Comparison of ENCODE assay signal across 19 cellular contexts in the genomic region with DNA sequence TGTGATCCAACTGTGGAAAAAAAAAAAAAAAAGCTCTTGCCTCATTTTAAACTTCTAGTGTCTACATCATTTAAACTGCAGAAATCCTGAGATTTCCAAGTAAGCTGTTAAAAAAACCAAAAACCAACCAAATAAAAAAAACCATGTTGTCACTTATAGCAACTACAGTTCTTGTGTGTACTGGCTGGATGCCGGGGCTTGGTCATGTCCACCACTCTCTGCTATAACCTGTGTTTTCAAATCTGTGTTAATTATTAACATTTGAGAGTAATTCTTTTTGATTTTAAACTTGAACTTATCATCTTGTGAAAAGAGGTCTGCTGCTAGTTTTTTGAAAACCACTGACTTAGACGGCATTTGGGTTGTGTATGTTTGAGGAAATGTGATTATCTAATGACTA. TPM values are rescaled to one million over a fixed set of nuclear protein-coding genes. Genes with fewer than 3 reads are reported as not detected.
DNase-seq lines count a peak whose midpoint lies in the region; ATAC-seq, FAIRE-seq and TF ChIP-seq lines count a peak whose summit lies in the region.
"Had no signal": no experiment of that assay in that cellular context is flagged by ENCODE, and none has a peak within 500 bp of the region (broad histone marks: within the 10 kb centered on the region; RNA-seq: fewer than 3 reads in every experiment).

No MANE protein-coding gene starts in this region.

- ATAC-seq in left lung: peak; percentile 20
- no peak for ATAC-seq in gastrocnemius medialis
- ATAC-seq: A549 had no signal

- H3K36me3 ChIP-seq in Caco-2 (ENCODE audit: control insufficient read depth, insufficient read depth, low read length) (no peaks in the 10 kb centered on the region; the same call in none of the 2 replicates), left lung (peaks cover 0 to 29% of the 10 kb centered on the region in 2 donors), gastrocnemius medialis (peaks cover 0 to 6% of the 10 kb centered on the region in 2 donors), adrenal gland (replicated peaks in 1 of 2) (peaks cover 0 to 57% of the 10 kb centered on the region in 2 donors)

- H3K4me1 ChIP-seq in Caco-2 (no peaks in the 10 kb centered on the region), left lung (peaks cover 0 to 7% of the 10 kb centered on the region in 2 donors), gastrocnemius medialis (peaks cover 21 to 22% of the 10 kb centered on the region in 2 donors), adrenal gland (replicated peaks in 1 of 2) (no peaks in the 10 kb centered on the region)
- H3K4me1 ChIP-seq: A549, BE2C had no signal

- no peak for TF ChIP-seq CTCF in Caco-2 (IDR thresholded peaks at IDR 0.05; ENCODE audit: insufficient read depth in 1 of 2, low read depth in 1 of 2, low read length in 1 of 2, severe bottlenecking in 1 of 2, unreplicated experiment in 1 of 2)
- TF ChIP-seq CTCF in endothelial cell (IDR thresholded peaks at IDR 0.05; ENCODE audit: unreplicated experiment): no peak
- TF ChIP-seq CTCF in left lung (IDR thresholded peaks at IDR 0.05): no peak
- TF ChIP-seq CTCF in gastrocnemius medialis (IDR thresholded peaks at IDR 0.05 in 4 of 5, conservative IDR thresholded peaks at IDR 0.05 in 1 of 5): no peak
- no peak for TF ChIP-seq CTCF in adrenal gland (IDR thresholded peaks at IDR 0.05)

- in situ Hi-C loops in gastrocnemius medialis (cut with MboI; ENCODE audit: low sequenced_read_pairs in 4 of 4): no loop called here

- WGBS in adrenal gland, 4 donors: 72 to 97% (median 85%) methylated on average over 2 of the region's 2 CpGs

- H3K27ac ChIP-seq in left lung (no peak overlapping the region), gastrocnemius medialis (peak overlapping the region in 3 of 4 donors; percentile 77 to 85 (median 84)), adrenal gland (no peak overlapping the region)
- H3K27ac ChIP-seq: A549 had no signal

- H3K4me3 Mint-ChIP-seq in Caco-2 (ENCODE audit: unreplicated experiment): no peak overlapping the region
- peak overlapping the region; percentile 4 for H3K4me3 Mint-ChIP-seq in endothelial cell (ENCODE audit: unreplicated experiment)

- H3K9me3 Mint-ChIP-seq in Caco-2 (ENCODE audit: unreplicated experiment) (no peaks in the 10 kb centered on the region), endothelial cell (ENCODE audit: unreplicated experiment) (peaks cover 4% of the 10 kb centered on the region)

- peaks cover 51% of the 10 kb centered on the region for H3K36me3 Mint-ChIP-seq in Caco-2 (ENCODE audit: insufficient read depth, unreplicated experiment)
- peaks cover 32% of the 10 kb centered on the region for H3K36me3 Mint-ChIP-seq in endothelial cell (ENCODE audit: low read depth, unreplicated experiment)

- TSS peak; percentile 15 for BruUV-seq in Caco-2 (replicated peaks; lab: Mats Ljungman, UMichigan)

- H3K9me3 ChIP-seq in Caco-2: no peaks in the 10 kb centered on the region
- no peaks in the 10 kb centered on the region for H3K9me3 ChIP-seq in left lung
- no peaks in the 10 kb centered on the region for H3K9me3 ChIP-seq in gastrocnemius medialis
- H3K9me3 ChIP-seq in adrenal gland (replicated peaks in 1 of 3): no peaks in the 10 kb centered on the region
- H3K9me3 ChIP-seq: A549, BE2C had no signal

- POLR2A ChIA-PET in Caco-2 (lab: Charles Lee): interaction anchor here (0.6 kb wide), 1 partner anchor 254 kb away, joined by 3 read pairs; no protein-coding TSS in a partner anchor

- no peaks in the 10 kb centered on the region for H3K27me3 ChIP-seq in Caco-2 (replicated peaks; ENCODE audit: control insufficient read depth, insufficient read depth, low read length)
- H3K27me3 ChIP-seq in left lung: no peaks in the 10 kb centered on the region
- no peaks in the 10 kb centered on the region for H3K27me3 ChIP-seq in gastrocnemius medialis
- no peaks in the 10 kb centered on the region for H3K27me3 ChIP-seq in adrenal gland
- H3K27me3 ChIP-seq: BE2C had no signal

- TF ChIP-seq POLR2A in gastrocnemius medialis (IDR thresholded peaks at IDR 0.05): no peak
- no peak for TF ChIP-seq POLR2A in adrenal gland (IDR thresholded peaks at IDR 0.05)

- H3K4me3 ChIP-seq in Caco-2 (ENCODE audit: low read depth, low read length) (no peak overlapping the region), left lung (no peak overlapping the region), gastrocnemius medialis (no peak overlapping the region), adrenal gland (no peak overlapping the region)
- H3K4me3 ChIP-seq: A549 had no signal

- no peak for DNase-seq in Caco-2
- DNase-seq in endothelial cell (ENCODE audit: low spot score): no peak
- DNase-seq in left lung: no peak
- no peak for DNase-seq in gastrocnemius medialis
- DNase-seq in adrenal gland: no peak
- DNase-seq in NCI-H226: no peak
- DNase-seq in NCI-H187 treated with DMSO at 0.1 percent for 48 hours (lab: John Stamatoyannopoulos, UW): no peak
- no peak for DNase-seq in RCC 7860 (ENCODE audit: low spot score)
- DNase-seq: BE2C; DMS79 treated with DMSO at 0.1 percent for 48 hours; KBM-7; MM.1S; NCI-H1048; NCI-H1417 treated with DMSO at 0.1 percent for 48 hours; NCI-H187; NK-92 treated with Interleukin-12 subunit alpha and Interleukin-12 subunit beta, amount 100 ng/mL, for 24 hours; SIG-M5 had no signal

- H3K27me3 Mint-ChIP-seq in Caco-2 (ENCODE audit: insufficient read depth, unreplicated experiment) (no peaks in the 10 kb centered on the region), endothelial cell (ENCODE audit: unreplicated experiment) (peaks cover 8% of the 10 kb centered on the region)

- no peak for FAIRE-seq in RCC 7860 (lab: Jason Lieb, UNC)
- FAIRE-seq: A549, H54 had no signal

- H3K4me1 Mint-ChIP-seq in Caco-2 (ENCODE audit: low read depth, unreplicated experiment) (peaks cover 11% of the 10 kb centered on the region), endothelial cell (ENCODE audit: unreplicated experiment) (peaks cover 9% of the 10 kb centered on the region)

- intact Hi-C loops in Caco-2 (cut with micrococcal nuclease; ENCODE audit: unreplicated experiment): no loop called here
- intact Hi-C loops in left lung (cut with DNase I): no loop called here
- intact Hi-C loops in gastrocnemius medialis (cut with DNase I; ENCODE audit: low total_unique reads): no loop called here
- intact Hi-C loops in adrenal gland (cut with DNase I): no loop called here

- CTCF ChIA-PET in Caco-2 (lab: Charles Lee): interaction anchor here (1.0 kb wide), 1 partner anchor 21 kb away, joined by 4 read pairs; no protein-coding TSS in a partner anchor

- no peak overlapping the region for H3K27ac Mint-ChIP-seq in Caco-2 (ENCODE audit: unreplicated experiment)
- H3K27ac Mint-ChIP-seq in endothelial cell (ENCODE audit: unreplicated experiment): no peak overlapping the region

RNA-seq across cellular contexts. Expression of a gene that starts 32.2 kb away (rescaled TPM):
- total RNA-seq in Caco-2 (2022): 28.2 and 28.7 TPM in 2 replicates
- 32.5 TPM for total RNA-seq in endothelial cell (ENCODE audit: unreplicated experiment)
- total RNA-seq in left lung: 10 to 100 TPM; 26.6 to 33.5 TPM
- 10 to 100 TPM in 2 of 4 donors, 1 to 10 TPM in 2; 5.1 to 23.7 (median 9.8) TPM for total RNA-seq in gastrocnemius medialis
- 10 to 100 TPM in 7 of 8 donors, 1 to 10 TPM in 1; 7.3 to 26.6 (median 15.0) TPM for total RNA-seq in adrenal gland
- 1 to 10 TPM; 3.8 to 7.3 (median 6.2) TPM for polyA plus RNA-seq in adrenal gland

Comparison
In these comparisons a context has a peak if more than half of its experiments do, and no peak if none do; other contexts are left out.
1. H3K27ac ChIP-seq: peak in gastrocnemius medialis (3 of 4); none in left lung (0 of 2) and adrenal gland (0 of 5).